In genomic region chr1:14969006-14969405, GRCh38 we compare ENCODE assay signal across 8 cellular contexts.
DNase-seq lines count a peak whose midpoint lies in the region; ATAC-seq and TF ChIP-seq lines count a peak whose summit lies in the region.

No MANE protein-coding gene starts in this region.

- POLR2A ChIA-PET in PC-3 (lab: Charles Lee; ENCODE audit: unreplicated experiment), result no interaction called here

- H3K79me2 ChIP-seq in PC-3 (ENCODE audit: low read length), result no peaks in the 10 kb centered on the region

- no peaks in the 10 kb centered on the region for H3K36me3 Mint-ChIP-seq in activated naive CD4-positive, alpha-beta T cell treated with anti-CD3 and anti-CD28 coated beads, Interleukin-2, amount 10 ng/mL, durations not matched to agents 7 days and 5 days

- H3K9me3 ChIP-seq in PC-3 (ENCODE audit: low read length) (no peaks in the 10 kb centered on the region), mesodermal cell (ENCODE audit: control insufficient read depth, low read length) (peaks cover 13% of the 10 kb centered on the region), body of pancreas (no peaks in the 10 kb centered on the region), BE2C (no peaks in the 10 kb centered on the region)

- peaks cover 6% of the 10 kb centered on the region for H3K9me3 Mint-ChIP-seq in activated naive CD4-positive, alpha-beta T cell treated with anti-CD3 and anti-CD28 coated beads, Interleukin-2, amount 10 ng/mL, durations not matched to agents 7 days and 5 days
- H3K9me3 Mint-ChIP-seq in stimulated activated naive CD8-positive, alpha-beta T cell treated with anti-CD3 and anti-CD28 coated beads, Interleukin-15, amount 100 ng/mL, for 72 hours, result peaks cover 0 to 6% of the 10 kb centered on the region in 2 donors

- no peaks in the 10 kb centered on the region for H4K20me1 ChIP-seq in PC-3 (ENCODE audit: low read length)

- BruUV-seq in PC-3 (replicated peaks; lab: Mats Ljungman, UMichigan), result no TSS peak

- no peak for TF ChIP-seq POLR2A in body of pancreas (IDR thresholded peaks at IDR 0.05)

- no peaks in the 10 kb centered on the region for H3K9me2 ChIP-seq in PC-3 (replicated peaks; ENCODE audit: low read length)

- H3K4me1 Mint-ChIP-seq in activated naive CD4-positive, alpha-beta T cell treated with anti-CD3 and anti-CD28 coated beads, Interleukin-2, amount 10 ng/mL, durations not matched to agents 7 days and 5 days, result peaks cover 25% of the 10 kb centered on the region
- peaks cover 23% of the 10 kb centered on the region for H3K4me1 Mint-ChIP-seq in stimulated activated naive CD8-positive, alpha-beta T cell treated with anti-CD3 and anti-CD28 coated beads, Interleukin-15, amount 100 ng/mL, for 72 hours

- no peak overlapping the region for H3K9ac ChIP-seq in PC-3 (ENCODE audit: low read length)

- H3K4me3 ChIP-seq in PC-3 (ENCODE audit: low read length) (no peak overlapping the region), mesodermal cell (ENCODE audit: extremely low read depth, insufficient read depth, low read length, poor library complexity, severe bottlenecking) (no peak overlapping the region), body of pancreas (no peak overlapping the region), BE2C (ENCODE audit: low read depth, low read length) (no peak overlapping the region)

- H3K27me3 ChIP-seq in PC-3 (ENCODE audit: low read length), result no peaks in the 10 kb centered on the region
- no peaks in the 10 kb centered on the region for H3K27me3 ChIP-seq in body of pancreas
- H3K27me3 ChIP-seq in BE2C, result no peaks in the 10 kb centered on the region

- ATAC-seq in PC-3, result 0 out of 2 replicates have a peak, but pooled peaks have one; percentile 7
- ATAC-seq in stimulated activated naive CD8-positive, alpha-beta T cell treated with anti-CD3 and anti-CD28 coated beads, Interleukin-15, amount 100 ng/mL, for 72 hours, result peak; percentile 99
- no peak for ATAC-seq in body of pancreas
- no peak for ATAC-seq in HG02798 (IDR thresholded peaks at IDR 0.05; ENCODE audit: poor library complexity, unreplicated experiment)
- no peak for ATAC-seq in GM21423 (IDR thresholded peaks at IDR 0.05; ENCODE audit: unreplicated experiment)

- no peak for TF ChIP-seq CTCF in PC-3 (conservative IDR thresholded peaks at IDR 0.05; ENCODE audit: low read depth, low read length)
- no peak for TF ChIP-seq CTCF in body of pancreas (IDR thresholded peaks at IDR 0.05)
- TF ChIP-seq CTCF in BE2C (IDR thresholded peaks at IDR 0.05; ENCODE audit: low read depth, low read length), result no peak

- H3K4me3 Mint-ChIP-seq in activated naive CD4-positive, alpha-beta T cell treated with anti-CD3 and anti-CD28 coated beads, Interleukin-2, amount 10 ng/mL, durations not matched to agents 7 days and 5 days, result peak overlapping the region; percentile 35
- H3K4me3 Mint-ChIP-seq in stimulated activated naive CD8-positive, alpha-beta T cell treated with anti-CD3 and anti-CD28 coated beads, Interleukin-15, amount 100 ng/mL, for 72 hours, result peak overlapping the region; percentile 32 to 34

- DNase-seq in PC-3 (no peak), body of pancreas (no peak), BE2C (no peak)
- DNase-seq in activated naive CD4-positive, alpha-beta T cell treated with anti-CD3 and anti-CD28 coated beads, Interleukin-2, amount 10 ng/mL, durations not matched to agents 7 days and 5 days, result peak; percentile 74
- peak; percentile 19 to 59 for DNase-seq in stimulated activated naive CD8-positive, alpha-beta T cell treated with anti-CD3 and anti-CD28 coated beads, Interleukin-15, amount 100 ng/mL, for 72 hours

- H3K36me3 ChIP-seq in PC-3 (ENCODE audit: low read depth, low read length) (no peaks in the 10 kb centered on the region), mesodermal cell (ENCODE audit: control insufficient read depth, insufficient read depth, low read length) (peaks cover 20% of the 10 kb centered on the region), body of pancreas (replicated peaks in 1 of 2; ENCODE audit: insufficient read depth in 1 of 2, low read depth in 2 of 2) (no peaks in the 10 kb centered on the region), BE2C (no peaks in the 10 kb centered on the region)

- 77 to 93% methylated on average over 3 to 4 of the region's 7 CpGs for WGBS in mesodermal cell (ENCODE audit: insufficient coverage in 2 of 2), 2 experiments
- 77 to 84% methylated on average over 7 of the region's 7 CpGs for WGBS in body of pancreas, 2 donors

- intact Hi-C loops in PC-3 (cut with micrococcal nuclease), result no loop called here
- intact Hi-C loops in body of pancreas (cut with DNase I), result no loop called here

- H3K27me3 Mint-ChIP-seq in activated naive CD4-positive, alpha-beta T cell treated with anti-CD3 and anti-CD28 coated beads, Interleukin-2, amount 10 ng/mL, durations not matched to agents 7 days and 5 days, result peaks cover 12% of the 10 kb centered on the region
- no peaks in the 10 kb centered on the region for H3K27me3 Mint-ChIP-seq in stimulated activated naive CD8-positive, alpha-beta T cell treated with anti-CD3 and anti-CD28 coated beads, Interleukin-15, amount 100 ng/mL, for 72 hours

- H3K27ac ChIP-seq in PC-3 (ENCODE audit: low read length), result peak overlapping the region; percentile 63
- peak overlapping the region; percentile 75 for H3K27ac ChIP-seq in mesodermal cell (ENCODE audit: low read depth, low read length, severe bottlenecking)
- H3K27ac ChIP-seq in body of pancreas, result peak overlapping the region in 1 of 4 donors; percentile 13

- no peaks in the 10 kb centered on the region for H3F3A ChIP-seq in PC-3 (ENCODE audit: low read length, unreplicated experiment)

- H3K27ac Mint-ChIP-seq in activated naive CD4-positive, alpha-beta T cell treated with anti-CD3 and anti-CD28 coated beads, Interleukin-2, amount 10 ng/mL, durations not matched to agents 7 days and 5 days, result peak overlapping the region; percentile 87
- peak overlapping the region in 1 of 2 donors; percentile 57 for H3K27ac Mint-ChIP-seq in stimulated activated naive CD8-positive, alpha-beta T cell treated with anti-CD3 and anti-CD28 coated beads, Interleukin-15, amount 100 ng/mL, for 72 hours

- H2AFZ ChIP-seq in PC-3 (ENCODE audit: low read length), result peak overlapping the region; percentile 51

- H3K4me1 ChIP-seq in PC-3 (ENCODE audit: insufficient read depth, low read length) (peaks cover 17% of the 10 kb centered on the region), mesodermal cell (ENCODE audit: control insufficient read depth, insufficient read depth, low read length, poor library complexity, severe bottlenecking) (peaks cover 28% of the 10 kb centered on the region), body of pancreas (no peaks in the 10 kb centered on the region), BE2C (no peaks in the 10 kb centered on the region)

- CTCF ChIA-PET in PC-3 (lab: Charles Lee), result no interaction called here
- CTCF ChIA-PET in activated naive CD4-positive, alpha-beta T cell treated with anti-CD3 and anti-CD28 coated beads, Interleukin-2, amount 10 ng/mL, durations not matched to agents 7 days and 5 days (lab: Charles Lee), result interaction anchor here (1.6 kb wide), 1 partner anchor 59 kb away, joined by 3 read pairs; no protein-coding TSS in a partner anchor

- peak overlapping the region; percentile 35 for H3K4me2 ChIP-seq in PC-3 (ENCODE audit: low read length)

Comparison
In these comparisons a context has a peak if more than half of its experiments do, and no peak if none do; other contexts are left out.
1. ATAC-seq: peak in PC-3 (single experiment) and stimulated activated naive CD8-positive, alpha-beta T cell treated with anti-CD3 and anti-CD28 coated beads, Interleukin-15, amount 100 ng/mL, for 72 hours (single experiment); none in body of pancreas (single experiment), HG02798 (single experiment) and GM21423 (single experiment).
2. DNase-seq: peak in activated naive CD4-positive, alpha-beta T cell treated with anti-CD3 and anti-CD28 coated beads, Interleukin-2, amount 10 ng/mL, durations not matched to agents 7 days and 5 days (single experiment) and stimulated activated naive CD8-positive, alpha-beta T cell treated with anti-CD3 and anti-CD28 coated beads, Interleukin-15, amount 100 ng/mL, for 72 hours (2 of 2); none in PC-3 (single experiment), body of pancreas (0 of 4) and BE2C (single experiment).